1 cellular context compared by ENCODE assay signal in the genomic region with DNA sequence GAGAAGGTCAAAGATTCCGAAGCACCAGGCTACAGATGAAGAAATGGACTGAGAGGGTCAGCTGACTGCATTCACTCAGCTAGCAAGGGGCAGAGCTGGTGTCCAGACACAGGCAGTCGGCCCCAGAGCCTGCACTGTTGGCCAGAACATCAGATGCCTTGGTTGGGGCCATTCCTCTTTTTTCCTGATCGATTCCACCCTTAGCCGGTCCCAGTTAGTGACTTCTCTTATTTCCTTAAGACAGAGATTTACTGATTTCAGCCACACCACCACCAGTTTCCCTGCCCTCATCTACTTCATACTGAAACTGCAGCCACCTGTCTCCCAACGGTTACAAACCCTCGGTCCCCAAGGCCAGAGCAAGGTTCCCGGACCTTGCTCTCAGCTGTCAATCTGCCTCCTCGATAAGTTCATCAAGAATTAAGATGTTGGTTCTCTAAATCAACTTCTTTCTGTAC.
TF ChIP-seq lines count a peak whose summit lies in the region.

No MANE protein-coding gene starts in this region.

TF ChIP-seq in GM12878, 131 proteins besides CTCF, POLR2A, EP300 and RAD21 (continued from another document and continues in another):
- TF ChIP-seq, protein P1, sequence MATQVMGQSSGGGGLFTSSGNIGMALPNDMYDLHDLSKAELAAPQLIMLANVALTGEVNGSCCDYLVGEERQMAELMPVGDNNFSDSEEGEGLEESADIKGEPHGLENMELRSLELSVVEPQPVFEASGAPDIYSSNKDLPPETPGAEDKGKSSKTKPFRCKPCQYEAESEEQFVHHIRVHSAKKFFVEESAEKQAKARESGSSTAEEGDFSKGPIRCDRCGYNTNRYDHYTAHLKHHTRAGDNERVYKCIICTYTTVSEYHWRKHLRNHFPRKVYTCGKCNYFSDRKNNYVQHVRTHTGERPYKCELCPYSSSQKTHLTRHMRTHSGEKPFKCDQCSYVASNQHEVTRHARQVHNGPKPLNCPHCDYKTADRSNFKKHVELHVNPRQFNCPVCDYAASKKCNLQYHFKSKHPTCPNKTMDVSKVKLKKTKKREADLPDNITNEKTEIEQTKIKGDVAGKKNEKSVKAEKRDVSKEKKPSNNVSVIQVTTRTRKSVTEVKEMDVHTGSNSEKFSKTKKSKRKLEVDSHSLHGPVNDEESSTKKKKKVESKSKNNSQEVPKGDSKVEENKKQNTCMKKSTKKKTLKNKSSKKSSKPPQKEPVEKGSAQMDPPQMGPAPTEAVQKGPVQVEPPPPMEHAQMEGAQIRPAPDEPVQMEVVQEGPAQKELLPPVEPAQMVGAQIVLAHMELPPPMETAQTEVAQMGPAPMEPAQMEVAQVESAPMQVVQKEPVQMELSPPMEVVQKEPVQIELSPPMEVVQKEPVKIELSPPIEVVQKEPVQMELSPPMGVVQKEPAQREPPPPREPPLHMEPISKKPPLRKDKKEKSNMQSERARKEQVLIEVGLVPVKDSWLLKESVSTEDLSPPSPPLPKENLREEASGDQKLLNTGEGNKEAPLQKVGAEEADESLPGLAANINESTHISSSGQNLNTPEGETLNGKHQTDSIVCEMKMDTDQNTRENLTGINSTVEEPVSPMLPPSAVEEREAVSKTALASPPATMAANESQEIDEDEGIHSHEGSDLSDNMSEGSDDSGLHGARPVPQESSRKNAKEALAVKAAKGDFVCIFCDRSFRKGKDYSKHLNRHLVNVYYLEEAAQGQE (IDR thresholded peaks at IDR 0.05; ENCODE audit: low read depth, low read length), result no peak
- TF ChIP-seq, protein P2, sequence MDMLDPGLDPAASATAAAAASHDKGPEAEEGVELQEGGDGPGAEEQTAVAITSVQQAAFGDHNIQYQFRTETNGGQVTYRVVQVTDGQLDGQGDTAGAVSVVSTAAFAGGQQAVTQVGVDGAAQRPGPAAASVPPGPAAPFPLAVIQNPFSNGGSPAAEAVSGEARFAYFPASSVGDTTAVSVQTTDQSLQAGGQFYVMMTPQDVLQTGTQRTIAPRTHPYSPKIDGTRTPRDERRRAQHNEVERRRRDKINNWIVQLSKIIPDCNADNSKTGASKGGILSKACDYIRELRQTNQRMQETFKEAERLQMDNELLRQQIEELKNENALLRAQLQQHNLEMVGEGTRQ (IDR thresholded peaks at IDR 0.05; ENCODE audit: borderline replicate concordance, low read depth, low read length), result no peak; the same call in 1 of the 2 replicates
- TF ChIP-seq IKZF2 (IDR thresholded peaks at IDR 0.05), result peak; percentile 97
- TF ChIP-seq, protein P3, sequence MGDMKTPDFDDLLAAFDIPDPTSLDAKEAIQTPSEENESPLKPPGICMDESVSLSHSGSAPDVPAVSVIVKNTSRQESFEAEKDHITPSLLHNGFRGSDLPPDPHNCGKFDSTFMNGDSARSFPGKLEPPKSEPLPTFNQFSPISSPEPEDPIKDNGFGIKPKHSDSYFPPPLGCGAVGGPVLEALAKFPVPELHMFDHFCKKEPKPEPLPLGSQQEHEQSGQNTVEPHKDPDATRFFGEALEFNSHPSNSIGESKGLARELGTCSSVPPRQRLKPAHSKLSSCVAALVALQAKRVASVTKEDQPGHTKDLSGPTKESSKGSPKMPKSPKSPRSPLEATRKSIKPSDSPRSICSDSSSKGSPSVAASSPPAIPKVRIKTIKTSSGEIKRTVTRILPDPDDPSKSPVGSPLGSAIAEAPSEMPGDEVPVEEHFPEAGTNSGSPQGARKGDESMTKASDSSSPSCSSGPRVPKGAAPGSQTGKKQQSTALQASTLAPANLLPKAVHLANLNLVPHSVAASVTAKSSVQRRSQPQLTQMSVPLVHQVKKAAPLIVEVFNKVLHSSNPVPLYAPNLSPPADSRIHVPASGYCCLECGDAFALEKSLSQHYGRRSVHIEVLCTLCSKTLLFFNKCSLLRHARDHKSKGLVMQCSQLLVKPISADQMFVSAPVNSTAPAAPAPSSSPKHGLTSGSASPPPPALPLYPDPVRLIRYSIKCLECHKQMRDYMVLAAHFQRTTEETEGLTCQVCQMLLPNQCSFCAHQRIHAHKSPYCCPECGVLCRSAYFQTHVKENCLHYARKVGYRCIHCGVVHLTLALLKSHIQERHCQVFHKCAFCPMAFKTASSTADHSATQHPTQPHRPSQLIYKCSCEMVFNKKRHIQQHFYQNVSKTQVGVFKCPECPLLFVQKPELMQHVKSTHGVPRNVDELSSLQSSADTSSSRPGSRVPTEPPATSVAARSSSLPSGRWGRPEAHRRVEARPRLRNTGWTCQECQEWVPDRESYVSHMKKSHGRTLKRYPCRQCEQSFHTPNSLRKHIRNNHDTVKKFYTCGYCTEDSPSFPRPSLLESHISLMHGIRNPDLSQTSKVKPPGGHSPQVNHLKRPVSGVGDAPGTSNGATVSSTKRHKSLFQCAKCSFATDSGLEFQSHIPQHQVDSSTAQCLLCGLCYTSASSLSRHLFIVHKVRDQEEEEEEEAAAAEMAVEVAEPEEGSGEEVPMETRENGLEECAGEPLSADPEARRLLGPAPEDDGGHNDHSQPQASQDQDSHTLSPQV (IDR thresholded peaks at IDR 0.05), result no peak
- TF ChIP-seq, protein P4, sequence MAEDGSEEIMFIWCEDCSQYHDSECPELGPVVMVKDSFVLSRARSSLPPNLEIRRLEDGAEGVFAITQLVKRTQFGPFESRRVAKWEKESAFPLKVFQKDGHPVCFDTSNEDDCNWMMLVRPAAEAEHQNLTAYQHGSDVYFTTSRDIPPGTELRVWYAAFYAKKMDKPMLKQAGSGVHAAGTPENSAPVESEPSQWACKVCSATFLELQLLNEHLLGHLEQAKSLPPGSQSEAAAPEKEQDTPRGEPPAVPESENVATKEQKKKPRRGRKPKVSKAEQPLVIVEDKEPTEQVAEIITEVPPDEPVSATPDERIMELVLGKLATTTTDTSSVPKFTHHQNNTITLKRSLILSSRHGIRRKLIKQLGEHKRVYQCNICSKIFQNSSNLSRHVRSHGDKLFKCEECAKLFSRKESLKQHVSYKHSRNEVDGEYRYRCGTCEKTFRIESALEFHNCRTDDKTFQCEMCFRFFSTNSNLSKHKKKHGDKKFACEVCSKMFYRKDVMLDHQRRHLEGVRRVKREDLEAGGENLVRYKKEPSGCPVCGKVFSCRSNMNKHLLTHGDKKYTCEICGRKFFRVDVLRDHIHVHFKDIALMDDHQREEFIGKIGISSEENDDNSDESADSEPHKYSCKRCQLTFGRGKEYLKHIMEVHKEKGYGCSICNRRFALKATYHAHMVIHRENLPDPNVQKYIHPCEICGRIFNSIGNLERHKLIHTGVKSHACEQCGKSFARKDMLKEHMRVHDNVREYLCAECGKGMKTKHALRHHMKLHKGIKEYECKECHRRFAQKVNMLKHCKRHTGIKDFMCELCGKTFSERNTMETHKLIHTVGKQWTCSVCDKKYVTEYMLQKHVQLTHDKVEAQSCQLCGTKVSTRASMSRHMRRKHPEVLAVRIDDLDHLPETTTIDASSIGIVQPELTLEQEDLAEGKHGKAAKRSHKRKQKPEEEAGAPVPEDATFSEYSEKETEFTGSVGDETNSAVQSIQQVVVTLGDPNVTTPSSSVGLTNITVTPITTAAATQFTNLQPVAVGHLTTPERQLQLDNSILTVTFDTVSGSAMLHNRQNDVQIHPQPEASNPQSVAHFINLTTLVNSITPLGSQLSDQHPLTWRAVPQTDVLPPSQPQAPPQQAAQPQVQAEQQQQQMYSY (CRISPR knock-in tag; IDR thresholded peaks at IDR 0.05), result no peak
- TF ChIP-seq, protein P5, sequence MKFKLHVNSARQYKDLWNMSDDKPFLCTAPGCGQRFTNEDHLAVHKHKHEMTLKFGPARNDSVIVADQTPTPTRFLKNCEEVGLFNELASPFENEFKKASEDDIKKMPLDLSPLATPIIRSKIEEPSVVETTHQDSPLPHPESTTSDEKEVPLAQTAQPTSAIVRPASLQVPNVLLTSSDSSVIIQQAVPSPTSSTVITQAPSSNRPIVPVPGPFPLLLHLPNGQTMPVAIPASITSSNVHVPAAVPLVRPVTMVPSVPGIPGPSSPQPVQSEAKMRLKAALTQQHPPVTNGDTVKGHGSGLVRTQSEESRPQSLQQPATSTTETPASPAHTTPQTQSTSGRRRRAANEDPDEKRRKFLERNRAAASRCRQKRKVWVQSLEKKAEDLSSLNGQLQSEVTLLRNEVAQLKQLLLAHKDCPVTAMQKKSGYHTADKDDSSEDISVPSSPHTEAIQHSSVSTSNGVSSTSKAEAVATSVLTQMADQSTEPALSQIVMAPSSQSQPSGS (IDR thresholded peaks at IDR 0.05; ENCODE audit: low read length), result peak; percentile 79
- TF ChIP-seq RAD51 (IDR thresholded peaks at IDR 0.05), result peak; percentile 60; the same call in 1 of the 2 replicates
- TF ChIP-seq NFIC (IDR thresholded peaks at IDR 0.05; ENCODE audit: low read depth, low read length), result peak; percentile 87
- TF ChIP-seq SMAD5 (IDR thresholded peaks at IDR 0.05; ENCODE audit: low read depth), result no peak; the same call in 1 of the 2 replicates
- TF ChIP-seq ATF7 (IDR thresholded peaks at IDR 0.05; ENCODE audit: low read depth), result peak; percentile 64; the same call in 1 of the 2 replicates
- TF ChIP-seq, protein P6, sequence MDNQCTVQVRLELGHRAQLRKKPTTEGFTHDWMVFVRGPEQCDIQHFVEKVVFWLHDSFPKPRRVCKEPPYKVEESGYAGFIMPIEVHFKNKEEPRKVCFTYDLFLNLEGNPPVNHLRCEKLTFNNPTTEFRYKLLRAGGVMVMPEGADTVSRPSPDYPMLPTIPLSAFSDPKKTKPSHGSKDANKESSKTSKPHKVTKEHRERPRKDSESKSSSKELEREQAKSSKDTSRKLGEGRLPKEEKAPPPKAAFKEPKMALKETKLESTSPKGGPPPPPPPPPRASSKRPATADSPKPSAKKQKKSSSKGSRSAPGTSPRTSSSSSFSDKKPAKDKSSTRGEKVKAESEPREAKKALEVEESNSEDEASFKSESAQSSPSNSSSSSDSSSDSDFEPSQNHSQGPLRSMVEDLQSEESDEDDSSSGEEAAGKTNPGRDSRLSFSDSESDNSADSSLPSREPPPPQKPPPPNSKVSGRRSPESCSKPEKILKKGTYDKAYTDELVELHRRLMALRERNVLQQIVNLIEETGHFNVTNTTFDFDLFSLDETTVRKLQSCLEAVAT (IDR thresholded peaks at IDR 0.05), result peak; percentile 91
- TF ChIP-seq CHD2 (IDR thresholded peaks at IDR 0.05; ENCODE audit: borderline replicate concordance, low read depth, low read length), result peak; percentile 38; the same call in 1 of the 2 replicates
- TF ChIP-seq, protein P7, sequence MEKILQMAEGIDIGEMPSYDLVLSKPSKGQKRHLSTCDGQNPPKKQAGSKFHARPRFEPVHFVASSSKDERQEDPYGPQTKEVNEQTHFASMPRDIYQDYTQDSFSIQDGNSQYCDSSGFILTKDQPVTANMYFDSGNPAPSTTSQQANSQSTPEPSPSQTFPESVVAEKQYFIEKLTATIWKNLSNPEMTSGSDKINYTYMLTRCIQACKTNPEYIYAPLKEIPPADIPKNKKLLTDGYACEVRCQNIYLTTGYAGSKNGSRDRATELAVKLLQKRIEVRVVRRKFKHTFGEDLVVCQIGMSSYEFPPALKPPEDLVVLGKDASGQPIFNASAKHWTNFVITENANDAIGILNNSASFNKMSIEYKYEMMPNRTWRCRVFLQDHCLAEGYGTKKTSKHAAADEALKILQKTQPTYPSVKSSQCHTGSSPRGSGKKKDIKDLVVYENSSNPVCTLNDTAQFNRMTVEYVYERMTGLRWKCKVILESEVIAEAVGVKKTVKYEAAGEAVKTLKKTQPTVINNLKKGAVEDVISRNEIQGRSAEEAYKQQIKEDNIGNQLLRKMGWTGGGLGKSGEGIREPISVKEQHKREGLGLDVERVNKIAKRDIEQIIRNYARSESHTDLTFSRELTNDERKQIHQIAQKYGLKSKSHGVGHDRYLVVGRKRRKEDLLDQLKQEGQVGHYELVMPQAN (conservative IDR thresholded peaks at IDR 0.05), result no peak
- TF ChIP-seq NBN (IDR thresholded peaks at IDR 0.05), result peak; percentile 73; the same call in 1 of the 2 replicates
- 0 out of 2 replicates have a peak, but pooled peaks have one; percentile 10 for TF ChIP-seq YY1 (IDR thresholded peaks at IDR 0.05; ENCODE audit: low read depth, low read length)
- TF ChIP-seq MTA2 (IDR thresholded peaks at IDR 0.05; ENCODE audit: low read depth), result peak; percentile 79; the same call in 1 of the 2 replicates
- no peak for TF ChIP-seq RCOR1 (conservative IDR thresholded peaks at IDR 0.05; ENCODE audit: low read depth, low read length)
- 0 out of 2 replicates have a peak, but pooled peaks have one; percentile 29 for TF ChIP-seq POLR2AphosphoS2 (IDR thresholded peaks at IDR 0.05; ENCODE audit: low read depth, low read length)
- TF ChIP-seq PAX8 (IDR thresholded peaks at IDR 0.05), result no peak
- TF ChIP-seq MEF2B (IDR thresholded peaks at IDR 0.05; ENCODE audit: partially characterized antibody, poor library complexity, severe bottlenecking), result peak; percentile 87
- TF ChIP-seq NFYA (IDR thresholded peaks at IDR 0.05; ENCODE audit: borderline replicate concordance, low read depth, low read length), result no peak
- peak; percentile 71 for TF ChIP-seq NR2F1 (conservative IDR thresholded peaks at IDR 0.05)
- no peak for TF ChIP-seq RB1 (IDR thresholded peaks at IDR 0.05; ENCODE audit: borderline replicate concordance)
- TF ChIP-seq RBBP5 (conservative IDR thresholded peaks at IDR 0.05), result no peak
- TF ChIP-seq YBX1 (IDR thresholded peaks at IDR 0.05), result no peak
- TF ChIP-seq JUNB (IDR thresholded peaks at IDR 0.05), result peak; percentile 81
- TF ChIP-seq, protein P8, sequence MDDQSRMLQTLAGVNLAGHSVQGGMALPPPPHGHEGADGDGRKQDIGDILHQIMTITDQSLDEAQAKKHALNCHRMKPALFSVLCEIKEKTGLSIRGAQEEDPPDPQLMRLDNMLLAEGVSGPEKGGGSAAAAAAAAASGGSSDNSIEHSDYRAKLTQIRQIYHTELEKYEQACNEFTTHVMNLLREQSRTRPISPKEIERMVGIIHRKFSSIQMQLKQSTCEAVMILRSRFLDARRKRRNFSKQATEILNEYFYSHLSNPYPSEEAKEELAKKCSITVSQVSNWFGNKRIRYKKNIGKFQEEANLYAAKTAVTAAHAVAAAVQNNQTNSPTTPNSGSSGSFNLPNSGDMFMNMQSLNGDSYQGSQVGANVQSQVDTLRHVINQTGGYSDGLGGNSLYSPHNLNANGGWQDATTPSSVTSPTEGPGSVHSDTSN (IDR thresholded peaks at IDR 0.05; ENCODE audit: insufficient replicate concordance, low read depth, low read length), result peak; percentile 80
- TF ChIP-seq CHD4 (IDR thresholded peaks at IDR 0.05), result no peak
- TF ChIP-seq, protein P9, sequence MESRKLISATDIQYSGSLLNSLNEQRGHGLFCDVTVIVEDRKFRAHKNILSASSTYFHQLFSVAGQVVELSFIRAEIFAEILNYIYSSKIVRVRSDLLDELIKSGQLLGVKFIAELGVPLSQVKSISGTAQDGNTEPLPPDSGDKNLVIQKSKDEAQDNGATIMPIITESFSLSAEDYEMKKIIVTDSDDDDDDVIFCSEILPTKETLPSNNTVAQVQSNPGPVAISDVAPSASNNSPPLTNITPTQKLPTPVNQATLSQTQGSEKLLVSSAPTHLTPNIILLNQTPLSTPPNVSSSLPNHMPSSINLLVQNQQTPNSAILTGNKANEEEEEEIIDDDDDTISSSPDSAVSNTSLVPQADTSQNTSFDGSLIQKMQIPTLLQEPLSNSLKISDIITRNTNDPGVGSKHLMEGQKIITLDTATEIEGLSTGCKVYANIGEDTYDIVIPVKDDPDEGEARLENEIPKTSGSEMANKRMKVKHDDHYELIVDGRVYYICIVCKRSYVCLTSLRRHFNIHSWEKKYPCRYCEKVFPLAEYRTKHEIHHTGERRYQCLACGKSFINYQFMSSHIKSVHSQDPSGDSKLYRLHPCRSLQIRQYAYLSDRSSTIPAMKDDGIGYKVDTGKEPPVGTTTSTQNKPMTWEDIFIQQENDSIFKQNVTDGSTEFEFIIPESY (IDR thresholded peaks at IDR 0.05), result no peak
- TF ChIP-seq BCL11A (IDR thresholded peaks at IDR 0.05; ENCODE audit: low read depth, low read length), result peak; percentile 83
- TF ChIP-seq SMARCA5 (IDR thresholded peaks at IDR 0.05), result no peak; the same call in 1 of the 2 replicates
- TF ChIP-seq TBL1XR1 (IDR thresholded peaks at IDR 0.05; ENCODE audit: low read depth, low read length), result no peak
- 0 out of 2 replicates have a peak, but pooled peaks have one; percentile 48 for TF ChIP-seq CBX5 (IDR thresholded peaks at IDR 0.05; ENCODE audit: low read depth)
- TF ChIP-seq JUND (IDR thresholded peaks at IDR 0.05; ENCODE audit: low read depth, low read length), result 0 out of 2 replicates have a peak, but pooled peaks have one; percentile 57
- no peak; the same call in 1 of the 2 replicates for TF ChIP-seq CHD1 (IDR thresholded peaks at IDR 0.05; ENCODE audit: low read depth, low read length)
